ENCODE assay signal across 10 cellular contexts in the genomic region with DNA sequence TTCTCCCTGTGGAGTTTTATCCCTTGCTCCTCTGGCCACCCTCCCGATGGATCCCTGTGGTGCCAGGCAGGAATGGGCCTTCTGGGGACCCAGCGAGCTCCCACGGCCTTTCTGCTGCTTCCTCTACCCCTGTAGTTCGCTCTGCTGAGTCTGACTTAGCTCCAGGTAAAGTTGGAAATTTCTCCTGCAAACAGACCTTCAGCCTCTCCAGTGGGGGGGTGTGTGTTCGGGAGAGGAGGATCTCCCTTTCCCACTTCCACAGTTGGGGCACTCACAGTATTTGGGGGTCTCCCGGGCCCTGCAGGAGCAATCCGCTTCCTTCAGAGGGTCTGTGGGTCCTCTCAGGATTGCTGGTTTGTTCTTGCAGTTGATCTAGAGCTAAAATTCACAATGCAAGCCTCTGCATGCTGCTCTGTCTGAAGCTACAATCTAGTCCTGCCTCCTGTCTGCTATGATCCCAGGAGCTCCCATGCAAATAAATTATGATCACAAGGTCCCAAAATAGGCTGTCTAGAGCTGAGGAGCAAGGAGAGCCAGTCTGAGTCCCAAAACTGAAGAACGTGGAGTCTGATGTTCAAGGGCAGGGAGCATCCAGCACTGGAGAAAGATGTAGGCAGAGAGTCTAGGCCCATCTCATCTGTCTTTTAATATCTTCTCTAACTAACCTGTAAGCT. TPM values are rescaled to one million over a fixed set of nuclear protein-coding genes. Genes with fewer than 3 reads are reported as not detected.
A peak's percentile ranks its signal among the peaks of the same experiment; 100 is the strongest.
DNase-seq lines count a peak whose midpoint lies in the region; ATAC-seq and TF ChIP-seq lines count a peak whose summit lies in the region.
"Had no signal": no experiment of that assay in that cellular context is flagged by ENCODE, and none has a peak within 500 bp of the region (broad histone marks: within the 10 kb centered on the region; RNA-seq: fewer than 3 reads in every experiment).

No MANE protein-coding gene starts in this region.

- no peak for TF ChIP-seq POLR2A in body of pancreas (IDR thresholded peaks at IDR 0.05)

- peak overlapping the region; percentile 47 to 81 (median 64) for H3K27ac ChIP-seq in body of pancreas
- H3K27ac ChIP-seq in lower lobe of right lung, result peak overlapping the region; percentile 68
- peak overlapping the region; percentile 70 for H3K27ac ChIP-seq in upper lobe of right lung
- H3K27ac ChIP-seq in left ventricle myocardium inferior (replicated peaks), result no peak overlapping the region

- WGBS in body of pancreas, 2 donors, result 90 to 93% methylated on average over 5 to 8 of the region's 8 CpGs

- intact Hi-C loops in body of pancreas (cut with DNase I) (no loop called here), lower lobe of right lung (cut with DNase I) (no loop called here), upper lobe of right lung (cut with DNase I) (no loop called here), left ventricle myocardium inferior (cut with micrococcal nuclease) (no loop called here)

- ATAC-seq in body of pancreas (no peak), lower lobe of right lung (no peak), upper lobe of right lung (no peak)

- no peaks in the 10 kb centered on the region for H3K27me3 Mint-ChIP-seq in activated naive CD4-positive, alpha-beta T cell treated with anti-CD3 and anti-CD28 coated beads, Interleukin-2, amount 50 U/mL, for 24 hours
- H3K27me3 Mint-ChIP-seq: B cell had no signal

- H3K36me3 ChIP-seq in body of pancreas (replicated peaks in 1 of 2; ENCODE audit: insufficient read depth in 1 of 2, low read depth in 2 of 2) (peaks cover 5 to 15% of the 10 kb centered on the region in 2 donors), lower lobe of right lung (peaks cover 40% of the 10 kb centered on the region), upper lobe of right lung (peaks cover 31% of the 10 kb centered on the region), left ventricle myocardium inferior (peaks cover 36% of the 10 kb centered on the region)

- H3K4me3 ChIP-seq in body of pancreas, result no peak overlapping the region
- H3K4me3 ChIP-seq in lower lobe of right lung, result no peak overlapping the region
- H3K4me3 ChIP-seq in upper lobe of right lung, result no peak overlapping the region
- H3K4me3 ChIP-seq in left ventricle myocardium inferior, result no peak overlapping the region

- H3K9me3 Mint-ChIP-seq in activated naive CD4-positive, alpha-beta T cell treated with anti-CD3 and anti-CD28 coated beads, Interleukin-2, amount 50 U/mL, for 24 hours, result no peaks in the 10 kb centered on the region

- peaks cover 19% of the 10 kb centered on the region for H3K4me1 ChIP-seq in body of pancreas
- peaks cover 16% of the 10 kb centered on the region for H3K4me1 ChIP-seq in lower lobe of right lung
- H3K4me1 ChIP-seq in upper lobe of right lung, result peaks cover 10% of the 10 kb centered on the region
- H3K4me1 ChIP-seq in left ventricle myocardium inferior, result peaks cover 40% of the 10 kb centered on the region

- no peak for TF ChIP-seq CTCF in body of pancreas (IDR thresholded peaks at IDR 0.05)
- no peak for TF ChIP-seq CTCF in lower lobe of right lung (IDR thresholded peaks at IDR 0.05)
- TF ChIP-seq CTCF in upper lobe of right lung (IDR thresholded peaks at IDR 0.05), result no peak
- TF ChIP-seq CTCF in left ventricle myocardium inferior (IDR thresholded peaks at IDR 0.05; ENCODE audit: borderline replicate concordance), result no peak

- peaks cover 56% of the 10 kb centered on the region for H3K4me1 Mint-ChIP-seq in activated naive CD4-positive, alpha-beta T cell treated with anti-CD3 and anti-CD28 coated beads, Interleukin-2, amount 50 U/mL, for 24 hours

- no peak overlapping the region for H3K4me3 Mint-ChIP-seq in activated naive CD4-positive, alpha-beta T cell treated with anti-CD3 and anti-CD28 coated beads, Interleukin-2, amount 50 U/mL, for 24 hours
- H3K4me3 Mint-ChIP-seq: B cell had no signal

- DNase-seq in activated naive CD4-positive, alpha-beta T cell treated with anti-CD3 and anti-CD28 coated beads, Interleukin-2, amount 50 U/mL, for 16 hours, result no peak
- DNase-seq in body of pancreas (no peak), lower lobe of right lung (no peak), upper lobe of right lung (no peak), UCSD-AML1 (lab: John Stamatoyannopoulos, UW; ENCODE audit: unreplicated experiment) (no peak), left ventricle myocardium inferior (no peak)
- DNase-seq in stimulated activated CD4-positive, alpha-beta T cell treated with anti-CD3 and anti-CD28 coated beads, Interleukin-4, amount 100 ng/mL, for 1 hour, result no peak
- DNase-seq: RPMI8226 had no signal

- H3K27me3 ChIP-seq in body of pancreas, result no peaks in the 10 kb centered on the region
- H3K27me3 ChIP-seq in lower lobe of right lung (ENCODE audit: low read depth), result no peaks in the 10 kb centered on the region
- no peaks in the 10 kb centered on the region for H3K27me3 ChIP-seq in upper lobe of right lung
- H3K27me3 ChIP-seq in left ventricle myocardium inferior (ENCODE audit: low read depth), result no peaks in the 10 kb centered on the region

- H3K9me3 ChIP-seq in body of pancreas, result no peaks in the 10 kb centered on the region
- H3K9me3 ChIP-seq in lower lobe of right lung, result no peaks in the 10 kb centered on the region
- no peaks in the 10 kb centered on the region for H3K9me3 ChIP-seq in upper lobe of right lung
- no peaks in the 10 kb centered on the region for H3K9me3 ChIP-seq in left ventricle myocardium inferior (replicated peaks)

- peak overlapping the region; percentile 71 for H3K27ac Mint-ChIP-seq in activated naive CD4-positive, alpha-beta T cell treated with anti-CD3 and anti-CD28 coated beads, Interleukin-2, amount 50 U/mL, for 24 hours
- H3K27ac Mint-ChIP-seq: B cell had no signal

- peaks cover 6% of the 10 kb centered on the region for H3K36me3 Mint-ChIP-seq in activated naive CD4-positive, alpha-beta T cell treated with anti-CD3 and anti-CD28 coated beads, Interleukin-2, amount 50 U/mL, for 24 hours

RNA-seq across cellular contexts. Expression of a gene that starts 18.3 kb away (rescaled TPM):
- 1 to 10 TPM; 4.9 to 8.2 TPM for total RNA-seq in body of pancreas
- 12.7 TPM for total RNA-seq in lower lobe of right lung
- total RNA-seq in upper lobe of right lung, result 13.3 TPM
- total RNA-seq in left ventricle myocardium inferior, result 8.4 TPM

RNA-seq across cellular contexts. Expression of a gene that starts 18.6 kb away (rescaled TPM):
- total RNA-seq in body of pancreas (10 to 100 TPM; 13.5 to 42.5 TPM), lower lobe of right lung (21.8 TPM), upper lobe of right lung (20.3 TPM), left ventricle myocardium inferior (23.9 TPM)

RNA-seq across cellular contexts. Expression of a gene that starts 20.1 kb away (rescaled TPM):
- total RNA-seq in body of pancreas (10 to 100 TPM; 24.4 to 26.7 TPM), lower lobe of right lung (83.5 TPM), upper lobe of right lung (89.9 TPM), left ventricle myocardium inferior (83.6 TPM)
